1 cellular context compared by ENCODE assay signal in the genomic region with DNA sequence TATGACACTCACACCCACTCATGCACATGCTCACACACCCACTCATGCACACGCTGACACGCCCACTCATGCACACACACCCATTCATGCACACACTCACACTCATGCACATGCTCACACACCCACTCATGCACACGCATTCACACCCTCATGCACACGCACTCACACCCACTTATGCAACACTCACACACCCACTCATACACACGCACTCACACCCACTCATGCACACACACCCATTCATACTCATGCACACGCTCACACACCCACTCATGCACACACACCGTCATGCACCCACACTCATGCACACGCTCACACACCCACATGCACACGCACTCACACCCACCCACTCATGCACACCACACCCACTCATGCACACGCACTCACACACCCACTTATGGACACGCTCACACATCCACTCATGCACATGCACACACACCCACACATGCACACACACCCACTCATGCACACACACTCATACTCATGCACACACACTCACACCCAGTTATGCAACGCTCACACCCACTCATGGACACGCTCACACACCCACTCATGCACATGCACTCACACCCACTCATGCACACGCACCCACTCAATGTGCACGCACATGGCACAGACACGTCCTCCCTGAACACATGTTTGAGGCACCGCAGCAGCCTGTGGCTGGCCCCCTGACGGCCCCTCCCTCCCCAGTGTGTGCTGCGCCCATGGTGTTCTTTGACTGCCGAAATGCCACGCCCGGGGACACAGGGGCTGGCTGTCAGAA.
TF ChIP-seq lines count a peak whose summit lies in the region.

No MANE protein-coding gene starts in this region.

TF ChIP-seq in K562, 482 proteins besides CTCF, POLR2A, EP300 and RAD21:
- TF ChIP-seq SMAD1 (IDR thresholded peaks at IDR 0.05; ENCODE audit: low read depth, low read length, partially characterized antibody) (no peak), IRF2 (CRISPR knock-in tag; IDR thresholded peaks at IDR 0.05) (0 out of 2 replicates have a peak, but pooled peaks have one; percentile 10), EZH2 (IDR thresholded peaks at IDR 0.05; ENCODE audit: borderline replicate concordance, low read depth, low read length) (no peak), EGR1 (conservative IDR thresholded peaks at IDR 0.05) (peak; percentile 37; the same call in 1 of the 2 replicates)
- TF ChIP-seq, protein P1, sequence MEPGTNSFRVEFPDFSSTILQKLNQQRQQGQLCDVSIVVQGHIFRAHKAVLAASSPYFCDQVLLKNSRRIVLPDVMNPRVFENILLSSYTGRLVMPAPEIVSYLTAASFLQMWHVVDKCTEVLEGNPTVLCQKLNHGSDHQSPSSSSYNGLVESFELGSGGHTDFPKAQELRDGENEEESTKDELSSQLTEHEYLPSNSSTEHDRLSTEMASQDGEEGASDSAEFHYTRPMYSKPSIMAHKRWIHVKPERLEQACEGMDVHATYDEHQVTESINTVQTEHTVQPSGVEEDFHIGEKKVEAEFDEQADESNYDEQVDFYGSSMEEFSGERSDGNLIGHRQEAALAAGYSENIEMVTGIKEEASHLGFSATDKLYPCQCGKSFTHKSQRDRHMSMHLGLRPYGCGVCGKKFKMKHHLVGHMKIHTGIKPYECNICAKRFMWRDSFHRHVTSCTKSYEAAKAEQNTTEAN (CRISPR knock-in tag; IDR thresholded peaks at IDR 0.05): peak; percentile 98
- TF ChIP-seq, protein P2, sequence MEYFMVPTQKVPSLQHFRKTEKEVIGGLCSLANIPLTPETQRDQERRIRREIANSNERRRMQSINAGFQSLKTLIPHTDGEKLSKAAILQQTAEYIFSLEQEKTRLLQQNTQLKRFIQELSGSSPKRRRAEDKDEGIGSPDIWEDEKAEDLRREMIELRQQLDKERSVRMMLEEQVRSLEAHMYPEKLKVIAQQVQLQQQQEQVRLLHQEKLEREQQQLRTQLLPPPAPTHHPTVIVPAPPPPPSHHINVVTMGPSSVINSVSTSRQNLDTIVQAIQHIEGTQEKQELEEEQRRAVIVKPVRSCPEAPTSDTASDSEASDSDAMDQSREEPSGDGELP (CRISPR knock-in tag; IDR thresholded peaks at IDR 0.05; ENCODE audit: borderline replicate concordance): no peak
TF ChIP-seq in K562: peak in this region for 3.
